Comparison of ENCODE assay signal across 19 cellular contexts in genomic region chr1:44919387-44919786, GRCh38.
"Had no signal": no experiment of that assay in that cellular context is flagged by ENCODE, and none has a peak within 500 bp of the region (broad histone marks: within the 10 kb centered on the region; RNA-seq: fewer than 3 reads in every experiment).

No MANE protein-coding gene starts in this region.

- H3K4me3 ChIP-seq: colonic mucosa, heart left ventricle, psoas muscle, sigmoid colon, skin epidermis, testis, tibial nerve, upper lobe of right lung, vagina had no signal

- DNase-seq: colonic mucosa; dermis blood vessel endothelial cell; effector CD8-positive, alpha-beta T cell; foreskin melanocyte; heart left ventricle; hippocampal formation; mesendoderm; naive thymus-derived CD4-positive, alpha-beta T cell; psoas muscle; sigmoid colon; stimulated activated CD4-positive, alpha-beta T cell treated with anti-CD3 and anti-CD28 coated beads, Interleukin-2, amount 100 ng/mL, for 24 hours; stimulated activated CD4-positive, alpha-beta T cell treated with anti-CD3 and anti-CD28 coated beads, Interleukin-4, amount 100 ng/mL, for 4 hours; stimulated activated naive B cell treated with anti-CD40 and anti-IgM and Interleukin-4, amounts not matched to agents 10 μg/mL and 1 μg/mL and 100 μg/mL, for 72 hours; stimulated activated naive CD8-positive, alpha-beta T cell treated with anti-CD3 and anti-CD28 coated beads, Interleukin-15, amount 100 ng/mL, for 72 hours; testis; upper lobe of right lung had no signal
